ENCODE assay signal across 8 cellular contexts in the genomic region with DNA sequence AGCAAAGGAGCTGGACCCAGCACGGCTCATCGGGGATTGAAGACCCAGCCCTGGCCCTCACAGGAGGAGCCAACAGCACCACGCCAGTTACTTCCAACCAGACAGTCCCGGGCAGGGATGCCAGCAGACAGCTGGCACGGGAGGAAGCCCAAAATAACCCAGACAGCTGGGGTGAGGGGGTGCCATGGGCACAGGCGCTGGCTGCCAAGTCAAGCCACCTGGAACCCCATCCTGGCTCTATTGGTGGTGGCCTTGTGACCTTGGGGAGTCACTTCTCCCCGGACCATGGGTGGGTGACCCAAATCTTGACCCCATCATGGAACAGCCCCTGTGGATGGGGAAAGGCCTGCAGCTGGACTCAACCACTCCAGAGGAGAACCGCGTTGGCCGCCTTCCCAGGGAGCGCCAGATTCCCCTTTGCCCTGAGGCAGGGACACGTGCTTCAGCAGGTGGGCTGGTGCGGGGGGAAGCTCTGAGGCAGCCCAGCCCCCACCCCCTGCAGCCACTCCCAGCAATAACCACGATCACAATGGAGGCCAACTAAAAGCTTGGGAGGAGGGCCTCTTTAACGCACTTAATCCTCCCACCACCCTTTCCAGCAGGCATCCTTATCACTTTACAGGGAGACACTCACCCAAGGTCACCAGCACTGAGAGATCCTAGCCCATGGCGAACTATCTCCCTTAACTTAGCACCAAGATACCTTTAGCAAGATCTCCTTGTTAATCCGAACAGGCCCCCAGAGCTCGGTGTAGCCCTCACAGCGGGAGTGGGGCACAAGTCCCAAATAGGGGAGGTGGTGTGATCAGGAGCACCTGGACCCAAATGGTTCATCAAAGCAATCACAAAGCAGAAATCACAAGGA. TPM values are rescaled to one million over a fixed set of nuclear protein-coding genes. Genes with fewer than 3 reads are reported as not detected.
DNase-seq lines count a peak whose midpoint lies in the region; ATAC-seq and TF ChIP-seq lines count a peak whose summit lies in the region.

No MANE protein-coding gene starts in this region.

- CTCF ChIA-PET in CD8-positive, alpha-beta T cell (lab: Charles Lee): interaction anchor here (2.7 to 45.9 kb wide), 3 partner anchors 8 to 90 kb away, joined by 11 to 2042 read pairs (median 2042); a partner anchor contains a TSS
- CTCF ChIA-PET in activated CD4-positive, alpha-beta memory T cell treated with anti-CD3 and anti-CD28 coated beads, Interleukin-2, amount 10 ng/mL, durations not matched to agents 7 days and 5 days (lab: Charles Lee): interaction anchor here (1.3 to 19.6 kb wide), 7 partner anchors 8 to 120 kb away, joined by 3 to 683 read pairs (median 4); a partner anchor contains a TSS

- H3K27me3 Mint-ChIP-seq in CD8-positive, alpha-beta T cell (ENCODE audit: low read depth): no peaks in the 10 kb centered on the region
- H3K27me3 Mint-ChIP-seq in activated CD4-positive, alpha-beta memory T cell treated with anti-CD3 and anti-CD28 coated beads, Interleukin-2, amount 10 ng/mL, durations not matched to agents 7 days and 5 days: no peaks in the 10 kb centered on the region

- H3K4me2 ChIP-seq in osteoblast (ENCODE audit: insufficient read depth, low read length): peak overlapping the region; percentile 77

- no peak overlapping the region for H2AFZ ChIP-seq in osteoblast (ENCODE audit: low read length)

- intact Hi-C loops in CD8-positive, alpha-beta T cell (cut with DNase I, micrococcal nuclease): loop anchor here in 1 of 2 experiments (10.0 kb wide), 2 partner anchors 263 to 427 kb away; a partner anchor contains a TSS

- H3K9me3 Mint-ChIP-seq in CD8-positive, alpha-beta T cell: no peaks in the 10 kb centered on the region
- no peaks in the 10 kb centered on the region for H3K9me3 Mint-ChIP-seq in activated CD4-positive, alpha-beta memory T cell treated with anti-CD3 and anti-CD28 coated beads, Interleukin-2, amount 10 ng/mL, durations not matched to agents 7 days and 5 days

- peak overlapping the region; percentile 85 for H3K4me3 Mint-ChIP-seq in CD8-positive, alpha-beta T cell
- peak overlapping the region; percentile 84 for H3K4me3 Mint-ChIP-seq in activated CD4-positive, alpha-beta memory T cell treated with anti-CD3 and anti-CD28 coated beads, Interleukin-2, amount 10 ng/mL, durations not matched to agents 7 days and 5 days

- H3K4me1 ChIP-seq in CD8-positive, alpha-beta T cell (ENCODE audit: insufficient read depth, low read length): peaks cover 38% of the 10 kb centered on the region
- peaks cover 62% of the 10 kb centered on the region for H3K4me1 ChIP-seq in osteoblast (ENCODE audit: insufficient read depth, low read length)

- no peak overlapping the region for H3K27ac ChIP-seq in CD8-positive, alpha-beta T cell (ENCODE audit: low read depth, low read length)
- peak overlapping the region; percentile 70 for H3K27ac ChIP-seq in osteoblast (ENCODE audit: low read depth, low read length)

- H3K9me3 ChIP-seq in CD8-positive, alpha-beta T cell (ENCODE audit: low read length): no peaks in the 10 kb centered on the region
- no peaks in the 10 kb centered on the region for H3K9me3 ChIP-seq in osteoblast (ENCODE audit: low read depth, low read length)

- H3K4me3 ChIP-seq in CD8-positive, alpha-beta T cell (ENCODE audit: low read depth, low read length): peak overlapping the region; percentile 66
- H3K4me3 ChIP-seq in osteoblast (ENCODE audit: insufficient read depth, low read length): peak overlapping the region; percentile 86

- TF ChIP-seq CTCF in CD8-positive, alpha-beta T cell (IDR thresholded peaks at IDR 0.05): no peak
- no peak for TF ChIP-seq CTCF in osteoblast (IDR thresholded peaks at IDR 0.05; ENCODE audit: extremely low read depth, low read depth, low read length)

- H3K4me1 Mint-ChIP-seq in CD8-positive, alpha-beta T cell (ENCODE audit: low read depth): peaks cover 40% of the 10 kb centered on the region
- H3K4me1 Mint-ChIP-seq in activated CD4-positive, alpha-beta memory T cell treated with anti-CD3 and anti-CD28 coated beads, Interleukin-2, amount 10 ng/mL, durations not matched to agents 7 days and 5 days: peaks cover 41% of the 10 kb centered on the region

- DNase-seq in CD8-positive, alpha-beta T cell: no peak
- DNase-seq in NCI-H1436 treated with DMSO at 0.1 percent for 48 hours (lab: John Stamatoyannopoulos, UW): peak; percentile 74
- no peak for DNase-seq in activated CD4-positive, alpha-beta memory T cell treated with anti-CD3 and anti-CD28 coated beads, Interleukin-2, amount 10 ng/mL, durations not matched to agents 7 days and 5 days
- DNase-seq in foreskin melanocyte: peak; percentile 37
- DNase-seq in osteoblast (ENCODE audit: insufficient read length, low spot score, missing footprints): peak; percentile 84
- no peak for DNase-seq in central memory CD4-positive, alpha-beta T cell

- peaks cover 49% of the 10 kb centered on the region for H3K36me3 Mint-ChIP-seq in CD8-positive, alpha-beta T cell
- H3K36me3 Mint-ChIP-seq in activated CD4-positive, alpha-beta memory T cell treated with anti-CD3 and anti-CD28 coated beads, Interleukin-2, amount 10 ng/mL, durations not matched to agents 7 days and 5 days (ENCODE audit: low read depth): peaks cover 44% of the 10 kb centered on the region

- POLR2A ChIA-PET in CD8-positive, alpha-beta T cell (lab: Charles Lee): interaction anchor here (20.5 to 28.4 kb wide), 2 partner anchors 8 to 9 kb away, joined by 1016 read pairs; a partner anchor contains a TSS
- POLR2A ChIA-PET in activated CD4-positive, alpha-beta memory T cell treated with anti-CD3 and anti-CD28 coated beads, Interleukin-2, amount 10 ng/mL, durations not matched to agents 7 days and 5 days (lab: Charles Lee): interaction anchor here (1.2 to 32.8 kb wide), 3 partner anchors 3 to 38 kb away, joined by 4 to 1170 read pairs (median 1170); a partner anchor contains a TSS

- H3K79me2 ChIP-seq in osteoblast (ENCODE audit: insufficient read depth, low read length): peaks cover 54% of the 10 kb centered on the region

- peaks cover 19% of the 10 kb centered on the region for H4K20me1 ChIP-seq in osteoblast (ENCODE audit: insufficient read depth, low read length)

- no peaks in the 10 kb centered on the region for H3K27me3 ChIP-seq in CD8-positive, alpha-beta T cell (ENCODE audit: insufficient read depth, low read length)
- no peaks in the 10 kb centered on the region for H3K27me3 ChIP-seq in osteoblast (ENCODE audit: insufficient read depth, low read length)

- H3K36me3 ChIP-seq in CD8-positive, alpha-beta T cell (ENCODE audit: insufficient read depth, low read length): peaks cover 21% of the 10 kb centered on the region
- H3K36me3 ChIP-seq in osteoblast (ENCODE audit: insufficient read depth, low read length): no peaks in the 10 kb centered on the region

- ATAC-seq in CD8-positive, alpha-beta T cell: no peak
- ATAC-seq in esophagus mucosa (no peak), HG03280 (IDR thresholded peaks at IDR 0.05; ENCODE audit: unreplicated experiment) (no peak)

- peak overlapping the region; percentile 94 for H3K27ac Mint-ChIP-seq in CD8-positive, alpha-beta T cell
- H3K27ac Mint-ChIP-seq in activated CD4-positive, alpha-beta memory T cell treated with anti-CD3 and anti-CD28 coated beads, Interleukin-2, amount 10 ng/mL, durations not matched to agents 7 days and 5 days: peak overlapping the region; percentile 92

RNA-seq across cellular contexts. Expression of a gene that starts 4.7 kb away (rescaled TPM):
- 100 to 1,000 TPM; 185 TPM for total RNA-seq in CD8-positive, alpha-beta T cell
- total RNA-seq in activated CD4-positive, alpha-beta memory T cell treated with anti-CD3 and anti-CD28 coated beads, Interleukin-2, amount 10 ng/mL, durations not matched to agents 7 days and 5 days: 100 to 1,000 TPM; 157 to 163 TPM
- 6.2 and 8.3 TPM in 2 replicates for total RNA-seq in osteoblast
- total RNA-seq in esophagus mucosa: 5.9 TPM

RNA-seq across cellular contexts. Expression of a gene that starts 5.6 kb away (rescaled TPM):
- 100 to 1,000 TPM; 181 to 190 TPM for total RNA-seq in CD8-positive, alpha-beta T cell
- 10 to 100 TPM; 26.5 to 26.9 TPM for total RNA-seq in activated CD4-positive, alpha-beta memory T cell treated with anti-CD3 and anti-CD28 coated beads, Interleukin-2, amount 10 ng/mL, durations not matched to agents 7 days and 5 days
- 5.0 and 5.8 TPM in 2 replicates for total RNA-seq in osteoblast
- 16.3 TPM for total RNA-seq in esophagus mucosa

Comparison
In these comparisons a context has a peak if more than half of its experiments do, and no peak if none do; other contexts are left out.
1. DNase-seq: peak in NCI-H1436 treated with DMSO at 0.1 percent for 48 hours (single experiment), foreskin melanocyte (single experiment) and osteoblast (single experiment); none in CD8-positive, alpha-beta T cell (0 of 7), activated CD4-positive, alpha-beta memory T cell treated with anti-CD3 and anti-CD28 coated beads, Interleukin-2, amount 10 ng/mL, durations not matched to agents 7 days and 5 days (single experiment) and central memory CD4-positive, alpha-beta T cell (single experiment).
2. RNA of a gene that starts 4.7 kb away (total RNA-seq): 185 TPM in CD8-positive, alpha-beta T cell and 157 to 163 TPM in activated CD4-positive, alpha-beta memory T cell treated with anti-CD3 and anti-CD28 coated beads, Interleukin-2, amount 10 ng/mL, durations not matched to agents 7 days and 5 days; 6.2 to 8.3 TPM in osteoblast and 5.9 TPM in esophagus mucosa (single experiment); every median in the first group is over 10 times any median in the second.
3. RNA of a gene that starts 5.6 kb away (total RNA-seq): 181 to 190 TPM in CD8-positive, alpha-beta T cell; 26.5 to 26.9 TPM in activated CD4-positive, alpha-beta memory T cell treated with anti-CD3 and anti-CD28 coated beads, Interleukin-2, amount 10 ng/mL, durations not matched to agents 7 days and 5 days, 16.3 TPM in esophagus mucosa (single experiment) and 5.0 to 5.8 TPM in osteoblast; every median in the first group is over 4 times any median in the second.